In genomic region chr16:22270525-22270924, GRCh38 we compare ENCODE assay signal across 15 cellular contexts.
"Had no signal": no experiment of that assay in that cellular context is flagged by ENCODE, and none has a peak within 500 bp of the region (broad histone marks: within the 10 kb centered on the region; RNA-seq: fewer than 3 reads in every experiment).

No MANE protein-coding gene starts in this region.

- H3K27ac Mint-ChIP-seq: dendritic cell treated with granulocyte-macrophage colony-stimulating factor and Interleukin-4, amounts not matched to agents 40 ng/mL and 50 ng/mL, for 4 days; WTC11 had no signal

- H3K4me3 ChIP-seq: left lung, pancreas, sigmoid colon, thyroid gland, uterus had no signal

- H3K27ac ChIP-seq: left lung, pancreas, sigmoid colon, thyroid gland, uterus had no signal

- DNase-seq: activated CD4-positive, alpha-beta T cell treated with anti-CD3 and anti-CD28 coated beads, Interleukin-2, amount 50 U/mL, for 1 hour; activated gamma-delta T cell; activated T-cell treated with anti-CD3 and anti-CD28 coated beads, Interleukin-2, amount 50 U/mL, for 4 hours; effector memory CD4-positive, alpha-beta T cell; hippocampal formation; left lung; mammary epithelial cell; naive B cell; pancreas; sigmoid colon; stimulated activated CD4-positive, alpha-beta T cell treated with anti-CD3 and anti-CD28 coated beads, Interleukin-2, amount 100 ng/mL, for 24 hours; thyroid gland; uterus had no signal

- H3K4me1 ChIP-seq: left lung, pancreas, sigmoid colon, thyroid gland, uterus had no signal

- H3K9me3 ChIP-seq: left lung, pancreas, sigmoid colon, thyroid gland, uterus had no signal

- H3K9me3 Mint-ChIP-seq: activated T-cell treated with anti-CD3 and anti-CD28 coated beads, Interleukin-2, amount 50 U/mL, for 4 hours; dendritic cell treated with granulocyte-macrophage colony-stimulating factor and Interleukin-4, amounts not matched to agents 40 ng/mL and 50 ng/mL, for 4 days; naive B cell; WTC11 had no signal

- H3K36me3 ChIP-seq: uterus had no signal

- H3K27me3 Mint-ChIP-seq: dendritic cell treated with granulocyte-macrophage colony-stimulating factor and Interleukin-4, amounts not matched to agents 40 ng/mL and 50 ng/mL, for 4 days; naive B cell had no signal

- H3K27me3 ChIP-seq: left lung, pancreas, sigmoid colon, thyroid gland, uterus had no signal

- H3K4me3 Mint-ChIP-seq: activated T-cell treated with anti-CD3 and anti-CD28 coated beads, Interleukin-2, amount 50 U/mL, for 4 hours; dendritic cell treated with granulocyte-macrophage colony-stimulating factor and Interleukin-4, amounts not matched to agents 40 ng/mL and 50 ng/mL, for 4 days; naive B cell; WTC11 had no signal

- ATAC-seq: activated T-cell treated with anti-CD3 and anti-CD28 coated beads, Interleukin-2, amount 50 U/mL, for 4 hours; left lung; pancreas; WTC11 had no signal

- H3K4me1 Mint-ChIP-seq: naive B cell, WTC11 had no signal
